1 cellular context compared by ENCODE assay signal in genomic region chr3:108021131-108021530, GRCh38.
TF ChIP-seq lines count a peak whose summit lies in the region.

No MANE protein-coding gene starts in this region.

TF ChIP-seq in GM23338, 12 proteins besides CTCF, POLR2A, EP300 and RAD21 (continued from another document):
- TF ChIP-seq ETS1 (IDR thresholded peaks at IDR 0.05), result no peak
- TF ChIP-seq EZH2 (IDR thresholded peaks at IDR 0.05; ENCODE audit: low read depth, unreplicated experiment), result no peak
